Comparison of ENCODE assay signal across 8 cellular contexts in genomic region chr3:119676020-119676419, GRCh38. TPM values are rescaled to one million over a fixed set of nuclear protein-coding genes. Genes with fewer than 3 reads are reported as not detected.
DNase-seq lines count a peak whose midpoint lies in the region; ATAC-seq, FAIRE-seq and TF ChIP-seq lines count a peak whose summit lies in the region.

No MANE protein-coding gene starts in this region.

- H3K4me2 ChIP-seq in SU-DHL-6 (ENCODE audit: low read depth, low read length, poor library complexity, severe bottlenecking) (peak overlapping the region; percentile 89), skeletal muscle satellite cell (ENCODE audit: low read length) (peak overlapping the region; percentile 95)

- H4K20me1 ChIP-seq in SU-DHL-6 (ENCODE audit: low read depth, low read length), result no peaks in the 10 kb centered on the region

- no peak overlapping the region for H2AFZ ChIP-seq in SU-DHL-6 (ENCODE audit: low read depth, low read length, severe bottlenecking)

- peaks cover 39% of the 10 kb centered on the region for H3K79me2 ChIP-seq in SU-DHL-6 (ENCODE audit: insufficient read depth, low read length)

- H3K9me3 ChIP-seq in SU-DHL-6 (ENCODE audit: insufficient read depth, low read length) (no peaks in the 10 kb centered on the region), skeletal muscle satellite cell (replicated peaks; ENCODE audit: low read length) (no peaks in the 10 kb centered on the region)

- TF ChIP-seq CTCF in SU-DHL-6 (IDR thresholded peaks at IDR 0.05; ENCODE audit: insufficient read depth, low read length, poor library complexity, severe bottlenecking) (no peak), foreskin fibroblast (IDR thresholded peaks at IDR 0.05; ENCODE audit: low read depth, low read length) (no peak)

- peak overlapping the region; percentile 66 for H3K9ac ChIP-seq in SU-DHL-6 (ENCODE audit: low read length)
- peak overlapping the region; percentile 85 for H3K9ac ChIP-seq in skeletal muscle satellite cell (ENCODE audit: low read depth, low read length)

- no peak for ATAC-seq in HG03095 (IDR thresholded peaks at IDR 0.05; ENCODE audit: unreplicated experiment)

- DNase-seq in GM19239 (ENCODE audit: insufficient read length, low spot score) (no peak), foreskin fibroblast (no peak), NCI-H1417 treated with DMSO at 0.1 percent for 48 hours (lab: John Stamatoyannopoulos, UW) (no peak), NCI-H2081 (lab: John Stamatoyannopoulos, UW) (no peak), Kasumi-1 (lab: John Stamatoyannopoulos, UW) (no peak)

- H3K36me3 ChIP-seq in SU-DHL-6 (ENCODE audit: low read length) (peaks cover 35% of the 10 kb centered on the region), skeletal muscle satellite cell (ENCODE audit: insufficient read depth, low read length) (peaks cover 12% of the 10 kb centered on the region)

- no peaks in the 10 kb centered on the region for H3K9me2 ChIP-seq in SU-DHL-6 (replicated peaks; ENCODE audit: insufficient read depth, low read length)

- peak overlapping the region; percentile 55 for H3K27ac ChIP-seq in SU-DHL-6 (ENCODE audit: low read depth, low read length)

- H3K4me3 ChIP-seq in SU-DHL-6 (ENCODE audit: insufficient read depth, low read length, poor library complexity, severe bottlenecking) (peak overlapping the region; percentile 86), foreskin fibroblast (ENCODE audit: low read depth in 1 of 2, low read length in 2 of 2) (peak overlapping the region; percentile 45 to 83), skeletal muscle satellite cell (ENCODE audit: low read length) (peak overlapping the region; percentile 72)

- no peaks in the 10 kb centered on the region for H3K27me3 ChIP-seq in SU-DHL-6 (ENCODE audit: low read length)
- no peaks in the 10 kb centered on the region for H3K27me3 ChIP-seq in skeletal muscle satellite cell (ENCODE audit: control insufficient read depth, insufficient read depth, low read length)

- peak; percentile 79 for FAIRE-seq in GM19239 (lab: Jason Lieb, UNC)

- peaks cover 10% of the 10 kb centered on the region for H3F3A ChIP-seq in SU-DHL-6 (ENCODE audit: insufficient read depth)

- peaks cover 12% of the 10 kb centered on the region for H3K4me1 ChIP-seq in skeletal muscle satellite cell (ENCODE audit: control insufficient read depth, insufficient read depth, low read length)

RNA-seq across cellular contexts. Expression of gene COX17, which starts 1.2 kb away (rescaled TPM):
- 10.6 and 15.1 TPM in 2 replicates for total RNA-seq in skeletal muscle satellite cell (2012; rRNA removed)

RNA-seq across cellular contexts. Expression of gene POPDC2, which starts 15.6 kb away (rescaled TPM):
- total RNA-seq in skeletal muscle satellite cell (2012; rRNA removed), result 0.51 TPM in 1 of 2 replicates, not detected in the other

RNA-seq across cellular contexts. Expression of gene CFAP91, which starts 26.8 kb away (rescaled TPM):
- 0.25 and 0.87 TPM in 2 replicates for total RNA-seq in skeletal muscle satellite cell (2012; rRNA removed)
